28 cellular contexts compared by ENCODE assay signal in the genomic region with DNA sequence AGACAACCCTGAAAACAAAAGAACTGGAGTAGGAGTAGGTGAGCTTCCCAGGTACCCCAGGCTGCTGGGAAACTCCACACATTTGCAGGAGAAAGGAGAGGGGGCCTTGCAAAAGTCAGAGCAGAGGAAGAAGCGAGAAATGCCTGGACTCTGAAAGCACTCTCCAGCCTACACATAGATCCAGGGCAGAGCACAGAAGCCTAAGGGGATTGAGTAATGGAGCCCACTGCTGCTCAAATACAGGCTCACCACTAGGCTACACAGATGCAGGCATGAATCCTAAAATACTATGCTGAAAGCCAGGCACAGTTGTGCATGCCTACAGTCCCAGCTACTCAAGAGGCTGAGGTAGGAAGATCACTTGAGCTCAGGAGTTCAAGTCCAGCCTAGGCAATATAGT.
"Had no signal": no experiment of that assay in that cellular context is flagged by ENCODE, and none has a peak within 500 bp of the region (broad histone marks: within the 10 kb centered on the region; RNA-seq: fewer than 3 reads in every experiment).

No MANE protein-coding gene starts in this region.

- H3K4me3 Mint-ChIP-seq: activated CD4-positive, alpha-beta T cell treated with anti-CD3 and anti-CD28 coated beads for 36 hours; activated naive CD4-positive, alpha-beta T cell treated with anti-CD3 and anti-CD28 coated beads, Interleukin-2, amount 10 ng/mL, durations not matched to agents 7 days and 5 days; activated T-cell treated with anti-CD3 and anti-CD28 coated beads, Interleukin-2, amount 50 U/mL, for 24 hours; nephron; stimulated activated effector memory CD8-positive, alpha-beta T cell treated with anti-CD3 and anti-CD28 coated beads, Interleukin-12 subunit alpha, Interleukin-12 subunit beta, amount 100 ng/mL, for 72 hours; stimulated activated naive CD8-positive, alpha-beta T cell treated with anti-CD3 and anti-CD28 coated beads, Interleukin-15, Interleukin-2, amounts not matched to agents 100 ng/mL and 50 ng/mL, for 24 hours had no signal

- H3K36me3 ChIP-seq: brain microvascular endothelial cell, left lung, ovary, prostate gland, vagina had no signal

- H3K27me3 Mint-ChIP-seq: activated CD4-positive, alpha-beta T cell treated with anti-CD3 and anti-CD28 coated beads for 36 hours; activated naive CD4-positive, alpha-beta T cell treated with anti-CD3 and anti-CD28 coated beads, Interleukin-2, amount 10 ng/mL, durations not matched to agents 7 days and 5 days; activated T-cell treated with anti-CD3 and anti-CD28 coated beads, Interleukin-2, amount 50 U/mL, for 24 hours; stimulated activated naive CD8-positive, alpha-beta T cell treated with anti-CD3 and anti-CD28 coated beads, Interleukin-15, Interleukin-2, amounts not matched to agents 100 ng/mL and 50 ng/mL, for 24 hours had no signal

- H3K27ac Mint-ChIP-seq: activated CD4-positive, alpha-beta T cell treated with anti-CD3 and anti-CD28 coated beads for 36 hours; activated naive CD4-positive, alpha-beta T cell treated with anti-CD3 and anti-CD28 coated beads, Interleukin-2, amount 10 ng/mL, durations not matched to agents 7 days and 5 days; activated T-cell treated with anti-CD3 and anti-CD28 coated beads, Interleukin-2, amount 50 U/mL, for 24 hours; nephron; stimulated activated effector memory CD8-positive, alpha-beta T cell treated with anti-CD3 and anti-CD28 coated beads, Interleukin-12 subunit alpha, Interleukin-12 subunit beta, amount 100 ng/mL, for 72 hours; stimulated activated naive CD8-positive, alpha-beta T cell treated with anti-CD3 and anti-CD28 coated beads, Interleukin-15, Interleukin-2, amounts not matched to agents 100 ng/mL and 50 ng/mL, for 24 hours had no signal

- H3K27ac ChIP-seq: brain microvascular endothelial cell, left lung, lower lobe of right lung, ovary, prostate gland, sigmoid colon, thoracic aorta, upper lobe of left lung, vagina had no signal

- H3K27me3 ChIP-seq: brain microvascular endothelial cell, left lung, ovary, sigmoid colon, upper lobe of left lung, vagina had no signal

- H3K9me3 ChIP-seq: left lung, lower lobe of right lung, ovary, prostate gland, sigmoid colon, thoracic aorta, upper lobe of left lung, vagina had no signal

- H3K9me3 Mint-ChIP-seq: activated naive CD4-positive, alpha-beta T cell treated with anti-CD3 and anti-CD28 coated beads, Interleukin-2, amount 10 ng/mL, durations not matched to agents 7 days and 5 days; activated T-cell treated with anti-CD3 and anti-CD28 coated beads, Interleukin-2, amount 50 U/mL, for 24 hours; nephron; stimulated activated effector memory CD8-positive, alpha-beta T cell treated with anti-CD3 and anti-CD28 coated beads, Interleukin-12 subunit alpha, Interleukin-12 subunit beta, amount 100 ng/mL, for 72 hours; stimulated activated naive CD8-positive, alpha-beta T cell treated with anti-CD3 and anti-CD28 coated beads, Interleukin-15, Interleukin-2, amounts not matched to agents 100 ng/mL and 50 ng/mL, for 24 hours had no signal

- H3K4me1 Mint-ChIP-seq: nephron had no signal

- H3K36me3 Mint-ChIP-seq: stimulated activated effector memory CD8-positive, alpha-beta T cell treated with anti-CD3 and anti-CD28 coated beads, Interleukin-12 subunit alpha, Interleukin-12 subunit beta, amount 100 ng/mL, for 72 hours had no signal

- H3K4me1 ChIP-seq: lower lobe of right lung, prostate gland, sigmoid colon, upper lobe of left lung had no signal

- ATAC-seq: activated CD4-positive, alpha-beta T cell treated with anti-CD3 and anti-CD28 coated beads for 36 hours; esophagus mucosa; left lung; lower lobe of right lung; stimulated activated effector memory CD8-positive, alpha-beta T cell treated with anti-CD3 and anti-CD28 coated beads, Interleukin-12 subunit alpha, Interleukin-12 subunit beta, amount 100 ng/mL, for 72 hours had no signal

- DNase-seq: activated CD4-positive, alpha-beta T cell treated with anti-CD3 and anti-CD28 coated beads for 36 hours; activated CD4-positive, alpha-beta T cell treated with anti-CD3 and anti-CD28 coated beads, Interleukin-2, amount 50 U/mL, for 4 hours; activated CD4-positive, CD25-positive, alpha-beta regulatory T cell; activated CD8-positive, alpha-beta memory T cell treated with anti-CD3 and anti-CD28 coated beads, Interleukin-2, amount 50 U/mL, for 48 hours; activated gamma-delta T cell; activated naive CD4-positive, alpha-beta T cell treated with anti-CD3 and anti-CD28 coated beads, Interleukin-2, amount 10 ng/mL, durations not matched to agents 7 days and 5 days; activated T-cell treated with anti-CD3 and anti-CD28 coated beads, Interleukin-2, amount 50 U/mL, for 24 hours; amniotic stem cell; brain microvascular endothelial cell; cortex of kidney; foreskin fibroblast; hippocampal formation; left lung; lower lobe of right lung; ovary; retina; sigmoid colon; small intestine; stimulated activated CD4-positive, alpha-beta T cell treated with anti-CD3 and anti-CD28 coated beads, Interleukin-4, amount 100 ng/mL, for 24 hours; T-helper 2 cell; upper lobe of left lung had no signal

- H3K4me3 ChIP-seq: left lung, lower lobe of right lung, ovary, prostate gland, sigmoid colon, thoracic aorta, upper lobe of left lung, vagina had no signal
